In genomic region chrX:154526901-154527675, GRCh38 we compare ENCODE assay signal across 8 cellular contexts.
DNase-seq lines count a peak whose midpoint lies in the region; ATAC-seq lines count a peak whose summit lies in the region.

No MANE protein-coding gene starts in this region.

- peak overlapping the region in 1 of 2 donors; percentile 15 for H3K4me3 Mint-ChIP-seq in effector memory CD8-positive, alpha-beta T cell
- H3K4me3 Mint-ChIP-seq in memory B cell, result peak overlapping the region; percentile 72

- H3K9me3 Mint-ChIP-seq in effector memory CD8-positive, alpha-beta T cell, result no peaks in the 10 kb centered on the region
- no peaks in the 10 kb centered on the region for H3K9me3 Mint-ChIP-seq in memory B cell

- ATAC-seq in GM18498 (IDR thresholded peaks at IDR 0.05; ENCODE audit: unreplicated experiment) (peak; percentile 81), HG03439 (IDR thresholded peaks at IDR 0.05; ENCODE audit: unreplicated experiment) (peak; percentile 89), memory B cell (ENCODE audit: low read depth) (peak; percentile 88)
- peak; percentile 79 for ATAC-seq in effector memory CD8-positive, alpha-beta T cell (replicated peaks)

- H3K36me3 Mint-ChIP-seq in effector memory CD8-positive, alpha-beta T cell (ENCODE audit: insufficient read depth), result peaks cover 18% of the 10 kb centered on the region
- H3K36me3 Mint-ChIP-seq in memory B cell, result peaks cover 4% of the 10 kb centered on the region

- peak; percentile 77 for DNase-seq in 8988T
- peak; percentile 82 for DNase-seq in NCI-H748 (lab: John Stamatoyannopoulos, UW; ENCODE audit: unreplicated experiment)
- peak; percentile 52 for DNase-seq in activated CD4-positive, alpha-beta T cell treated with anti-CD3 and anti-CD28 coated beads, Interleukin-2, amount 50 U/mL, for 1 hour
- peak; percentile 27 to 31 (median 28) for DNase-seq in effector memory CD8-positive, alpha-beta T cell
- DNase-seq in memory B cell (ENCODE audit: low spot score in 2 of 2), result peak; percentile 28 to 43
- DNase-seq in stimulated activated CD8-positive, alpha-beta memory T cell treated with anti-CD3 and anti-CD28 coated beads, Interleukin-7, amount 100 ng/mL, for 24 hours (ENCODE audit: low read depth), result peak; percentile 25

- H3K27ac Mint-ChIP-seq in effector memory CD8-positive, alpha-beta T cell, result no peak overlapping the region
- peak overlapping the region; percentile 84 for H3K27ac Mint-ChIP-seq in memory B cell

- H3K27me3 Mint-ChIP-seq in effector memory CD8-positive, alpha-beta T cell, result no peaks in the 10 kb centered on the region
- H3K27me3 Mint-ChIP-seq in memory B cell, result no peaks in the 10 kb centered on the region

- peaks cover 6 to 13% of the 10 kb centered on the region in 2 donors for H3K4me1 Mint-ChIP-seq in effector memory CD8-positive, alpha-beta T cell (ENCODE audit: low read depth in 2 of 2)
- peaks cover 2% of the 10 kb centered on the region for H3K4me1 Mint-ChIP-seq in memory B cell

Comparison
In these comparisons a context has a peak if more than half of its experiments do, and no peak if none do; other contexts are left out.
1. Peak in every context shown above with its lines: DNase-seq and ATAC-seq.
2. DNase-seq: peak in every context shown above with its lines; median percentile 82 in NCI-H748; 77 in 8988T; 52 in activated CD4-positive, alpha-beta T cell treated with anti-CD3 and anti-CD28 coated beads, Interleukin-2, amount 50 U/mL, for 1 hour; 36 in memory B cell; 28 in effector memory CD8-positive, alpha-beta T cell; 25 in stimulated activated CD8-positive, alpha-beta memory T cell treated with anti-CD3 and anti-CD28 coated beads, Interleukin-7, amount 100 ng/mL, for 24 hours.